8 cellular contexts compared by ENCODE assay signal in genomic region chr1:150162862-150163706, GRCh38. TPM values are rescaled to one million over a fixed set of nuclear protein-coding genes. Genes with fewer than 3 reads are reported as not detected.
A peak's percentile ranks its signal among the peaks of the same experiment; 100 is the strongest.
DNase-seq lines count a peak whose midpoint lies in the region; ATAC-seq and TF ChIP-seq lines count a peak whose summit lies in the region.

No MANE protein-coding gene starts in this region.

- peaks cover 31% of the 10 kb centered on the region for H3K9me1 ChIP-seq in IMR-90 (ENCODE audit: insufficient read depth, low read length)

- no peaks in the 10 kb centered on the region for H3K27me3 Mint-ChIP-seq in CD4-positive, alpha-beta memory T cell

- peak overlapping the region in 5 of 8 donors; percentile 0 to 61 (median 34) for H3K4me3 Mint-ChIP-seq in CD4-positive, alpha-beta memory T cell

- peak overlapping the region; percentile 93 for H4K91ac ChIP-seq in IMR-90 (ENCODE audit: insufficient read depth, low read depth, low read length)

- TF ChIP-seq CTCF in IMR-90 (conservative IDR thresholded peaks at IDR 0.05; ENCODE audit: low read depth, low read length), result peak; percentile 13; the same call in 1 of the 2 replicates
- peak; percentile 5 for TF ChIP-seq CTCF in liver (IDR thresholded peaks at IDR 0.05; ENCODE audit: low read depth, low read length, missing input control)

- intact Hi-C loops in CD4-positive, alpha-beta memory T cell (cut with micrococcal nuclease), result no loop called here
- intact Hi-C loops in IMR-90 (cut with micrococcal nuclease), result no loop called here

- peak overlapping the region; percentile 80 for H3K14ac ChIP-seq in IMR-90 (replicated peaks; ENCODE audit: low read depth, low read length)

- POLR2A ChIA-PET in CD4-positive, alpha-beta memory T cell (lab: Charles Lee; ENCODE audit: partially characterized antibody), result interaction anchor here (0.6 to 11.2 kb wide), 10 partner anchors 8 to 561 kb away, joined by 3 to 130 read pairs (median 4); partner anchors contain the start of genes PLEKHO1 and VPS45
- POLR2A ChIA-PET in IMR-90 (lab: Charles Lee; ENCODE audit: unreplicated experiment), result interaction anchor here (0.6 to 1.6 kb wide), 4 partner anchors 9 to 24 kb away, joined by 3 to 7 read pairs (median 5); partner anchors contain the start of gene PLEKHO1

- peak overlapping the region; percentile 88 for H3K23ac ChIP-seq in IMR-90 (ENCODE audit: low read depth, low read length)

- no peaks in the 10 kb centered on the region for H3K9me3 Mint-ChIP-seq in CD4-positive, alpha-beta memory T cell

- H2BK120ac ChIP-seq in IMR-90 (ENCODE audit: low read depth, low read length), result peak overlapping the region; percentile 88

- H4K5ac ChIP-seq in IMR-90 (ENCODE audit: low read depth, low read length), result peak overlapping the region; percentile 74

- no peak overlapping the region for H3K27ac ChIP-seq in CD4-positive, alpha-beta memory T cell (ENCODE audit: low read depth, low read length)
- peak overlapping the region; percentile 93 for H3K27ac ChIP-seq in IMR-90 (ENCODE audit: insufficient read depth, low read length)
- peak overlapping the region; percentile 95 for H3K27ac ChIP-seq in ectodermal cell (ENCODE audit: insufficient read depth, low read depth, low read length, poor library complexity, severe bottlenecking)
- peak overlapping the region; percentile 63 to 81 for H3K27ac ChIP-seq in liver (ENCODE audit: low read depth in 1 of 2, low read length in 2 of 2)

- H3K9me3 ChIP-seq in CD4-positive, alpha-beta memory T cell (ENCODE audit: control insufficient read depth in 1 of 2, low read length in 2 of 2), result no peaks in the 10 kb centered on the region
- H3K9me3 ChIP-seq in IMR-90 (ENCODE audit: control insufficient read depth, insufficient read depth, low read length), result no peaks in the 10 kb centered on the region
- no peaks in the 10 kb centered on the region for H3K9me3 ChIP-seq in ectodermal cell (ENCODE audit: control insufficient read depth, low read length)
- no peaks in the 10 kb centered on the region for H3K9me3 ChIP-seq in liver (ENCODE audit: control insufficient read depth in 4 of 4, low read length in 3 of 4)

- peak overlapping the region; percentile 95 for H3K4ac ChIP-seq in IMR-90 (ENCODE audit: low read depth, low read length)

- H2AK5ac ChIP-seq in IMR-90 (ENCODE audit: low read depth, low read length), result peak overlapping the region; percentile 96

- peak overlapping the region; percentile 84 for H2AK9ac ChIP-seq in IMR-90 (replicated peaks; ENCODE audit: low read depth, low read length, poor library complexity)

- dilution Hi-C loops in IMR-90 (cut with HindIII; ENCODE audit: low sequenced_read_pairs, unreplicated experiment), result no loop called here

- no peaks in the 10 kb centered on the region for H3K27me3 ChIP-seq in CD4-positive, alpha-beta memory T cell (ENCODE audit: insufficient read depth, low read length)
- H3K27me3 ChIP-seq in IMR-90 (ENCODE audit: control insufficient read depth, insufficient read depth, low read length) (no peaks in the 10 kb centered on the region), ectodermal cell (ENCODE audit: control insufficient read depth, insufficient read depth, low read length, poor library complexity, severe bottlenecking) (no peaks in the 10 kb centered on the region), liver (ENCODE audit: control insufficient read depth in 4 of 4, insufficient read depth in 4 of 4, low read length in 3 of 4) (no peaks in the 10 kb centered on the region)

- in situ Hi-C loops in IMR-90 (cut with MboI; ENCODE audit: low sequenced_read_pairs), result no loop called here

- peak; percentile 66 for TF ChIP-seq POLR2A in GM19099 (IDR thresholded peaks at IDR 0.05; ENCODE audit: extremely low read depth, insufficient read length, low read depth)
- peak; percentile 93 for TF ChIP-seq POLR2A in IMR-90 (IDR thresholded peaks at IDR 0.05; ENCODE audit: low read depth, low read length)

- H4K8ac ChIP-seq in IMR-90 (ENCODE audit: low read depth in 2 of 2, low read length in 2 of 2), result peak overlapping the region; percentile 93 to 94

- WGBS in IMR-90 (ENCODE audit: extremely low coverage in 2 of 2, insufficient read length in 1 of 2), 2 experiments, result 0% methylated on average over 3 of the region's 14 CpGs; no CpG with 5 or more reads in 1 of the 2 experiments
- 11 to 12% methylated on average over 14 of the region's 14 CpGs for WGBS in ectodermal cell, 2 experiments
- WGBS in liver, result 46% methylated on average over 14 of the region's 14 CpGs

- peak overlapping the region; percentile 87 for H3K18ac ChIP-seq in IMR-90 (ENCODE audit: low read depth, low read length)

- H2BK15ac ChIP-seq in IMR-90 (ENCODE audit: low read depth, low read length), result peak overlapping the region; percentile 97; the same call in 2 of the 3 replicates

- ATAC-seq in IMR-90 (ENCODE audit: low read depth), result peak; percentile 88
- ATAC-seq in stimulated activated naive CD8-positive, alpha-beta T cell treated with anti-CD3 and anti-CD28 coated beads, Interleukin-15, Interleukin-2, amounts not matched to agents 100 U/mL and 50 U/mL, for 24 hours, result peak; percentile 51

- CTCF ChIA-PET in CD4-positive, alpha-beta memory T cell (lab: Charles Lee; ENCODE audit: partially characterized antibody), result interaction anchor here (0.8 to 19.3 kb wide), 8 partner anchors 11 to 201 kb away, joined by 3 to 574 read pairs (median 4); partner anchors contain the start of gene VPS45
- CTCF ChIA-PET in IMR-90 (lab: Yijun Ruan, JAX), result interaction anchor here (1.6 kb wide), 1 partner anchor 89 kb away, joined by 6 read pairs; no protein-coding TSS in a partner anchor

- H2AFZ ChIP-seq in IMR-90 (replicated peaks; ENCODE audit: low read length, poor library complexity), result peak overlapping the region; percentile 76

- no peaks in the 10 kb centered on the region for H3K36me3 ChIP-seq in CD4-positive, alpha-beta memory T cell (ENCODE audit: insufficient read depth, low read length)
- H3K36me3 ChIP-seq in IMR-90 (ENCODE audit: control insufficient read depth, insufficient read depth, low read length), result peaks cover 19% of the 10 kb centered on the region
- H3K36me3 ChIP-seq in ectodermal cell (ENCODE audit: control insufficient read depth, insufficient read depth, low read length), result peaks cover 23% of the 10 kb centered on the region
- no peaks in the 10 kb centered on the region for H3K36me3 ChIP-seq in liver (ENCODE audit: control insufficient read depth in 4 of 4, insufficient read depth in 3 of 4, low read depth in 1 of 4, low read length in 3 of 4)

- H3K4me1 Mint-ChIP-seq in CD4-positive, alpha-beta memory T cell, result peaks cover 34 to 52% (median 42%) of the 10 kb centered on the region in 4 donors

- peaks cover 11 to 13% of the 10 kb centered on the region in 2 donors for H3K36me3 Mint-ChIP-seq in CD4-positive, alpha-beta memory T cell

- H3K4me2 ChIP-seq in IMR-90 (ENCODE audit: low read depth, low read length), result peak overlapping the region; percentile 68

- H4K20me1 ChIP-seq in IMR-90 (ENCODE audit: insufficient read depth, low read length), result peaks cover 5% of the 10 kb centered on the region

- H3K27ac Mint-ChIP-seq in CD4-positive, alpha-beta memory T cell, result peak overlapping the region in 5 of 7 donors; percentile 34 to 83 (median 53)

- BruUV-seq in IMR-90 (replicated peaks; lab: Mats Ljungman, UMichigan), result no TSS peak

- H3K9ac ChIP-seq in IMR-90 (ENCODE audit: low read depth, low read length) (peak overlapping the region; percentile 90), liver (ENCODE audit: low read depth in 1 of 2, low read length in 2 of 2) (no peak overlapping the region)

- no peak for DNase-seq in CD4-positive, alpha-beta memory T cell
- DNase-seq in IMR-90 (peak; percentile 100), SIG-M5 (lab: John Stamatoyannopoulos, UW) (peak; percentile 56)
- DNase-seq in stimulated activated naive CD8-positive, alpha-beta T cell treated with anti-CD3 and anti-CD28 coated beads, Interleukin-15, Interleukin-2, amounts not matched to agents 100 U/mL and 50 U/mL, for 24 hours, result no peak
- no peak for DNase-seq in stimulated activated naive CD4-positive, alpha-beta T cell treated with Interleukin-2 at 50 U/mL for 16 hours (lab: John Stamatoyannopoulos, UW)

- peak overlapping the region; percentile 99 for H3K56ac ChIP-seq in IMR-90 (ENCODE audit: extremely low read depth, insufficient read depth, low read length)

- no peak overlapping the region for H3K4me3 ChIP-seq in CD4-positive, alpha-beta memory T cell (ENCODE audit: low read length in 2 of 2)
- H3K4me3 ChIP-seq in IMR-90 (ENCODE audit: insufficient read depth, low read depth, low read length) (peak overlapping the region; percentile 8; the same call in 1 of the 2 replicates), ectodermal cell (ENCODE audit: insufficient read depth, low read depth, low read length) (peak overlapping the region; percentile 14), liver (ENCODE audit: low read depth in 1 of 3, low read length in 3 of 3) (no peak overlapping the region)

- peak overlapping the region; percentile 85 for H2BK20ac ChIP-seq in IMR-90 (ENCODE audit: low read depth, low read length)

- H3K79me1 ChIP-seq in IMR-90 (ENCODE audit: low read depth in 1 of 2, low read length in 2 of 2), result peaks cover 7 to 43% of the 10 kb centered on the region in 2 experiments; a peak in 3 of 4 replicates

- H2BK5ac ChIP-seq in IMR-90 (ENCODE audit: low read depth, low read length, poor library complexity, severe bottlenecking), result peak overlapping the region; percentile 93

- TF ChIP-seq RAD21 in IMR-90 (IDR thresholded peaks at IDR 0.05; ENCODE audit: low read length) (no peak), liver (IDR thresholded peaks at IDR 0.05) (no peak)

- peaks cover 40% of the 10 kb centered on the region for H3K4me1 ChIP-seq in CD4-positive, alpha-beta memory T cell (ENCODE audit: insufficient read depth, low read length)
- H3K4me1 ChIP-seq in IMR-90 (ENCODE audit: control insufficient read depth, insufficient read depth, low read length), result peaks cover 45% of the 10 kb centered on the region
- peaks cover 33% of the 10 kb centered on the region for H3K4me1 ChIP-seq in ectodermal cell (ENCODE audit: control insufficient read depth, insufficient read depth, low read length)
- H3K4me1 ChIP-seq in liver (ENCODE audit: control insufficient read depth in 4 of 4, insufficient read depth in 4 of 4, low read length in 3 of 4), result peaks cover 0 to 3% (median 0%) of the 10 kb centered on the region in 4 donors

TF ChIP-seq in liver, 16 proteins besides CTCF, POLR2A, EP300 and RAD21 (continues in another document):
- peak in 1 of 2 donors; percentile 20 for TF ChIP-seq JUND (IDR thresholded peaks at IDR 0.05)
- TF ChIP-seq RXRA (IDR thresholded peaks at IDR 0.05), result peak in 1 of 2 donors; percentile 39
- peak; percentile 60 for TF ChIP-seq NR2F2 (IDR thresholded peaks at IDR 0.05)
- TF ChIP-seq FOXA2 (IDR thresholded peaks at IDR 0.05), result no peak

RNA-seq across cellular contexts. Expression of gene PLEKHO1, which starts 13.4 kb away (rescaled TPM):
- total RNA-seq in CD4-positive, alpha-beta memory T cell, result 100 to 1,000 TPM; 154 TPM
- polyA plus RNA-seq in CD4-positive, alpha-beta memory T cell, result 10 to 100 TPM; 40.5 to 43.5 TPM
- total RNA-seq in IMR-90 (2012; rRNA removed), result 51.4 and 53.3 TPM in 2 replicates
- polyA plus RNA-seq in IMR-90 (2012; rRNA removed), result 50.4 and 56.0 TPM in 2 replicates
- 53.4 and 59.2 TPM in 2 replicates for polyA plus RNA-seq in IMR-90 (2012; cell fraction: cytosol; rRNA removed)
- polyA plus RNA-seq in IMR-90 (2012; cell fraction: nucleus; rRNA removed; ENCODE audit: low replicate concordance), result 71.0 and 87.7 TPM in 2 replicates
- 67.7 TPM for polyA plus RNA-seq in ectodermal cell (2013, experiment 1 of 4)
- polyA plus RNA-seq in ectodermal cell (2013, experiment 2 of 4), result 74.6 TPM
- 57.1 TPM for polyA plus RNA-seq in ectodermal cell (2013, experiment 3 of 4)
- polyA plus RNA-seq in ectodermal cell (2013, experiment 4 of 4), result 65.9 TPM
- total RNA-seq in liver, result 1 to 10 TPM; 5.8 to 8.8 TPM
- 1 to 10 TPM; 3.5 to 6.3 TPM for polyA plus RNA-seq in liver

Comparison
In these comparisons a context has a peak if more than half of its experiments do, and no peak if none do; other contexts are left out.
1. DNase-seq: peak in IMR-90 (single experiment) and SIG-M5 (single experiment); none in CD4-positive, alpha-beta memory T cell (0 of 5), stimulated activated naive CD8-positive, alpha-beta T cell treated with anti-CD3 and anti-CD28 coated beads, Interleukin-15, Interleukin-2, amounts not matched to agents 100 U/mL and 50 U/mL, for 24 hours (single experiment) and stimulated activated naive CD4-positive, alpha-beta T cell treated with Interleukin-2 at 50 U/mL for 16 hours (single experiment).
2. H3K4me3 ChIP-seq: peak in IMR-90 (single experiment) and ectodermal cell (single experiment); none in CD4-positive, alpha-beta memory T cell (0 of 2) and liver (0 of 3).